1 cellular context compared by ENCODE assay signal in genomic region chr16:2190659-2191445, GRCh38.
TF ChIP-seq lines count a peak whose summit lies in the region.

No MANE protein-coding gene starts in this region.

TF ChIP-seq in HepG2, 621 proteins besides CTCF, POLR2A, EP300 and RAD21 (continues in another document):
- TF ChIP-seq CEBPB (IDR thresholded peaks at IDR 0.05; ENCODE audit: borderline replicate concordance, low read depth, low read length) (no peak), IRX3 (CRISPR knock-in tag; IDR thresholded peaks at IDR 0.05; ENCODE audit: borderline replicate concordance, low read depth) (no peak), ZNF281 (CRISPR knock-in tag; IDR thresholded peaks at IDR 0.05; ENCODE audit: borderline replicate concordance) (no peak; the same call in 1 of the 2 replicates), TEF (CRISPR knock-in tag; IDR thresholded peaks at IDR 0.05) (peak; percentile 35; the same call in 1 of the 2 replicates), ZFYVE20 (CRISPR knock-in tag; IDR thresholded peaks at IDR 0.05; ENCODE audit: borderline replicate concordance, low read depth) (no peak), CENPT (CRISPR knock-in tag; IDR thresholded peaks at IDR 0.05; ENCODE audit: low read depth) (no peak), PRMT3 (CRISPR knock-in tag; IDR thresholded peaks at IDR 0.05; ENCODE audit: borderline replicate concordance, low read depth) (no peak), ZEB1 (IDR thresholded peaks at IDR 0.05; ENCODE audit: insufficient replicate concordance, low read depth) (no peak), KDM2A (CRISPR knock-in tag; IDR thresholded peaks at IDR 0.05; ENCODE audit: borderline replicate concordance, low read depth) (no peak), HNRNPK (IDR thresholded peaks at IDR 0.05; ENCODE audit: low read depth, low read length, poor library complexity, severe bottlenecking) (no peak), HDAC6 (IDR thresholded peaks at IDR 0.05; ENCODE audit: low read depth, low read length) (no peak), ZNF235 (CRISPR knock-in tag; IDR thresholded peaks at IDR 0.05; ENCODE audit: borderline replicate concordance) (0 out of 2 replicates have a peak, but pooled peaks have one; percentile 65), NFIC (IDR thresholded peaks at IDR 0.05; ENCODE audit: low read length) (no peak), SMYD3 (CRISPR knock-in tag; IDR thresholded peaks at IDR 0.05) (no peak), GMEB1 (CRISPR knock-in tag; IDR thresholded peaks at IDR 0.05; ENCODE audit: borderline replicate concordance) (no peak), MTF1 (CRISPR knock-in tag; IDR thresholded peaks at IDR 0.05) (no peak), ETS1 (CRISPR knock-in tag; IDR thresholded peaks at IDR 0.05) (no peak), ZFX (CRISPR knock-in tag; IDR thresholded peaks at IDR 0.05; ENCODE audit: low read depth) (no peak; the same call in 1 of the 2 replicates), ZNF484 (CRISPR knock-in tag; IDR thresholded peaks at IDR 0.05; ENCODE audit: borderline replicate concordance, low read depth) (no peak), ZNF557 (CRISPR knock-in tag; IDR thresholded peaks at IDR 0.05) (no peak), ESRRA (CRISPR knock-in tag; IDR thresholded peaks at IDR 0.05; ENCODE audit: low read depth) (no peak), CSRNP2 (CRISPR knock-in tag; conservative IDR thresholded peaks at IDR 0.05; ENCODE audit: low read depth) (no peak), ZNF646 (CRISPR knock-in tag; IDR thresholded peaks at IDR 0.05) (no peak), RXRB (CRISPR knock-in tag; IDR thresholded peaks at IDR 0.05; ENCODE audit: borderline replicate concordance) (no peak), PHF5A (CRISPR knock-in tag; IDR thresholded peaks at IDR 0.05; ENCODE audit: low read depth, unreplicated experiment) (no peak), ZNF530 (CRISPR knock-in tag; IDR thresholded peaks at IDR 0.05; ENCODE audit: low read depth) (no peak), ZNF333 (CRISPR knock-in tag; IDR thresholded peaks at IDR 0.05; ENCODE audit: borderline replicate concordance) (0 out of 2 replicates have a peak, but pooled peaks have one; percentile 39), SIX4 (CRISPR knock-in tag; IDR thresholded peaks at IDR 0.05) (no peak), ZNF138 (CRISPR knock-in tag; IDR thresholded peaks at IDR 0.05; ENCODE audit: low read depth) (no peak), NR1H2 (CRISPR knock-in tag; IDR thresholded peaks at IDR 0.05; ENCODE audit: borderline replicate concordance, low read depth) (no peak), PATZ1 (CRISPR knock-in tag; IDR thresholded peaks at IDR 0.05) (peak; percentile 42; the same call in 1 of the 2 replicates), AHR (CRISPR knock-in tag; IDR thresholded peaks at IDR 0.05) (no peak), JUN (CRISPR knock-in tag; IDR thresholded peaks at IDR 0.05) (no peak), ZMAT3 (CRISPR knock-in tag; conservative IDR thresholded peaks at IDR 0.05) (no peak), POGZ (CRISPR knock-in tag; IDR thresholded peaks at IDR 0.05) (0 out of 2 replicates have a peak, but pooled peaks have one; percentile 36), ZNF878 (CRISPR knock-in tag; IDR thresholded peaks at IDR 0.05) (no peak), ZZZ3 (CRISPR knock-in tag; IDR thresholded peaks at IDR 0.05; ENCODE audit: borderline replicate concordance) (no peak), GTF3A (CRISPR knock-in tag; conservative IDR thresholded peaks at IDR 0.05) (no peak), NFYB (CRISPR knock-in tag; IDR thresholded peaks at IDR 0.05) (no peak), MED8 (CRISPR knock-in tag; IDR thresholded peaks at IDR 0.05; ENCODE audit: insufficient replicate concordance) (peak; percentile 35), KLF13 (CRISPR knock-in tag; IDR thresholded peaks at IDR 0.05) (no peak), ZNF547 (CRISPR knock-in tag; IDR thresholded peaks at IDR 0.05) (0 out of 2 replicates have a peak, but pooled peaks have one; percentile 5), ZNF574 (CRISPR knock-in tag; IDR thresholded peaks at IDR 0.05) (no peak), KDM6A (CRISPR knock-in tag; IDR thresholded peaks at IDR 0.05; ENCODE audit: low read depth) (no peak), HOXA9 (CRISPR knock-in tag; IDR thresholded peaks at IDR 0.05; ENCODE audit: borderline replicate concordance) (no peak), ZSCAN30 (CRISPR knock-in tag; IDR thresholded peaks at IDR 0.05) (no peak), LCORL (IDR thresholded peaks at IDR 0.05) (no peak), LCORL (CRISPR knock-in tag; IDR thresholded peaks at IDR 0.05) (0 out of 2 replicates have a peak, but pooled peaks have one; percentile 22)
